In genomic region chr12:122018937-122019336, GRCh38 we compare ENCODE assay signal across 31 cellular contexts.
"Had no signal": no experiment of that assay in that cellular context is flagged by ENCODE, and none has a peak within 500 bp of the region (broad histone marks: within the 10 kb centered on the region; RNA-seq: fewer than 3 reads in every experiment).

No MANE protein-coding gene starts in this region.

- H3K4me3 Mint-ChIP-seq: activated CD4-positive, alpha-beta memory T cell treated with anti-CD3 and anti-CD28 coated beads for 36 hours; activated CD4-positive, alpha-beta T cell treated with anti-CD3 and anti-CD28 coated beads, Interleukin-2, amount 10 ng/mL, durations not matched to agents 24 days and 14 days; activated naive CD4-positive, alpha-beta T cell treated with anti-CD3 and anti-CD28 coated beads, Interleukin-2, amount 10 ng/mL, durations not matched to agents 7 days and 5 days; activated naive CD8-positive, alpha-beta T cell treated with anti-CD3 and anti-CD28 coated beads, Interleukin-2, amount 50 U/mL, for 24 hours; activated T-cell treated with anti-CD3 and anti-CD28 coated beads, Interleukin-2, amount 50 U/mL, for 24 hours; central memory CD8-positive, alpha-beta T cell; stimulated activated effector memory CD8-positive, alpha-beta T cell treated with anti-CD3 and anti-CD28 coated beads, Interleukin-12 subunit alpha, Interleukin-12 subunit beta, amount 100 ng/mL, for 72 hours; stimulated activated naive CD8-positive, alpha-beta T cell treated with anti-CD3 and anti-CD28 coated beads, Interleukin-15, amount 100 ng/mL, for 72 hours; T-helper 17 cell had no signal

- H3K4me1 ChIP-seq: breast epithelium, foreskin keratinocyte had no signal

- H3K36me3 Mint-ChIP-seq: stimulated activated effector memory CD8-positive, alpha-beta T cell treated with anti-CD3 and anti-CD28 coated beads, Interleukin-12 subunit alpha, Interleukin-12 subunit beta, amount 100 ng/mL, for 72 hours had no signal

- H3K36me3 ChIP-seq: breast epithelium, esophagus muscularis mucosa, left lung, lower lobe of right lung, sigmoid colon, upper lobe of left lung, vagina had no signal

- H3K27ac ChIP-seq: breast epithelium, esophagus muscularis mucosa, foreskin keratinocyte, left lung, lower lobe of right lung, parathyroid adenoma, psoas muscle, sigmoid colon, upper lobe of left lung, vagina had no signal

- H3K27me3 ChIP-seq: breast epithelium, esophagus muscularis mucosa, foreskin keratinocyte, sigmoid colon, upper lobe of left lung, vagina had no signal

- H3K4me3 ChIP-seq: breast epithelium, esophagus muscularis mucosa, left lung, lower lobe of right lung, psoas muscle, sigmoid colon, upper lobe of left lung, vagina had no signal

- H3K9me3 Mint-ChIP-seq: activated CD4-positive, alpha-beta T cell treated with anti-CD3 and anti-CD28 coated beads, Interleukin-2, amount 10 ng/mL, durations not matched to agents 24 days and 14 days; activated naive CD8-positive, alpha-beta T cell treated with anti-CD3 and anti-CD28 coated beads, Interleukin-2, amount 50 U/mL, for 24 hours; activated T-cell treated with anti-CD3 and anti-CD28 coated beads, Interleukin-2, amount 50 U/mL, for 24 hours; stimulated activated naive CD8-positive, alpha-beta T cell treated with anti-CD3 and anti-CD28 coated beads, Interleukin-15, amount 100 ng/mL, for 72 hours had no signal

- H3K9ac ChIP-seq: parathyroid adenoma had no signal

- DNase-seq: activated CD4-positive, alpha-beta memory T cell treated with anti-CD3 and anti-CD28 coated beads for 36 hours; activated CD4-positive, alpha-beta T cell treated with anti-CD3 and anti-CD28 coated beads, Interleukin-2, amount 10 ng/mL, durations not matched to agents 24 days and 14 days; activated CD4-positive, CD25-positive, alpha-beta regulatory T cell treated with anti-CD3 and anti-CD28 coated beads, Interleukin-2, amount 50 U/mL, for 72 hours; activated CD8-positive, alpha-beta memory T cell treated with anti-CD3 and anti-CD28 coated beads, Interleukin-2, amount 50 U/mL, for 48 hours; activated gamma-delta T cell; activated naive CD4-positive, alpha-beta T cell treated with anti-CD3 and anti-CD28 coated beads, Interleukin-2, amount 10 ng/mL, durations not matched to agents 7 days and 5 days; activated naive CD8-positive, alpha-beta T cell treated with anti-CD3 and anti-CD28 coated beads, Interleukin-2, amount 50 U/mL, for 24 hours; activated T-cell treated with anti-CD3 and anti-CD28 coated beads, Interleukin-2, amount 50 U/mL, for 24 hours; amygdala; dermis blood vessel endothelial cell; effector CD4-positive, alpha-beta T cell; foreskin keratinocyte; left lung; lower lobe of right lung; mesenchymal stem cell; occipital lobe; psoas muscle; sigmoid colon; small intestine; stimulated activated CD4-positive, alpha-beta T cell treated with anti-CD3 and anti-CD28 coated beads, Interleukin-4, amount 100 ng/mL, for 24 hours; stimulated activated naive CD8-positive, alpha-beta T cell treated with anti-CD3 and anti-CD28 coated beads, Interleukin-15, amount 100 ng/mL, for 72 hours; substantia nigra; T-helper 17 cell; T1000; upper lobe of left lung had no signal

- H3K9me3 ChIP-seq: breast epithelium, esophagus muscularis mucosa, psoas muscle, sigmoid colon, vagina had no signal

- H3K4me1 Mint-ChIP-seq: central memory CD8-positive, alpha-beta T cell had no signal

- ATAC-seq: activated naive CD8-positive, alpha-beta T cell treated with anti-CD3 and anti-CD28 coated beads, Interleukin-2, amount 50 U/mL, for 24 hours; foreskin keratinocyte; left lung; lower lobe of right lung; psoas muscle; stimulated activated effector memory CD8-positive, alpha-beta T cell treated with anti-CD3 and anti-CD28 coated beads, Interleukin-12 subunit alpha, Interleukin-12 subunit beta, amount 100 ng/mL, for 72 hours; stimulated activated naive CD8-positive, alpha-beta T cell treated with anti-CD3 and anti-CD28 coated beads, Interleukin-15, amount 100 ng/mL, for 72 hours; T-helper 17 cell had no signal

- H3K27ac Mint-ChIP-seq: activated CD4-positive, alpha-beta memory T cell treated with anti-CD3 and anti-CD28 coated beads for 36 hours; activated CD4-positive, alpha-beta T cell treated with anti-CD3 and anti-CD28 coated beads, Interleukin-2, amount 10 ng/mL, durations not matched to agents 24 days and 14 days; activated naive CD4-positive, alpha-beta T cell treated with anti-CD3 and anti-CD28 coated beads, Interleukin-2, amount 10 ng/mL, durations not matched to agents 7 days and 5 days; activated naive CD8-positive, alpha-beta T cell treated with anti-CD3 and anti-CD28 coated beads, Interleukin-2, amount 50 U/mL, for 24 hours; activated T-cell treated with anti-CD3 and anti-CD28 coated beads, Interleukin-2, amount 50 U/mL, for 24 hours; stimulated activated effector memory CD8-positive, alpha-beta T cell treated with anti-CD3 and anti-CD28 coated beads, Interleukin-12 subunit alpha, Interleukin-12 subunit beta, amount 100 ng/mL, for 72 hours; stimulated activated naive CD8-positive, alpha-beta T cell treated with anti-CD3 and anti-CD28 coated beads, Interleukin-15, amount 100 ng/mL, for 72 hours; T-helper 17 cell had no signal
